In genomic region chr3:52278510-52279069, GRCh38 we compare ENCODE assay signal across 8 cellular contexts. TPM values are rescaled to one million over a fixed set of nuclear protein-coding genes. Genes with fewer than 3 reads are reported as not detected.
DNase-seq lines count a peak whose midpoint lies in the region; ATAC-seq and TF ChIP-seq lines count a peak whose summit lies in the region.

A gene with protein sequence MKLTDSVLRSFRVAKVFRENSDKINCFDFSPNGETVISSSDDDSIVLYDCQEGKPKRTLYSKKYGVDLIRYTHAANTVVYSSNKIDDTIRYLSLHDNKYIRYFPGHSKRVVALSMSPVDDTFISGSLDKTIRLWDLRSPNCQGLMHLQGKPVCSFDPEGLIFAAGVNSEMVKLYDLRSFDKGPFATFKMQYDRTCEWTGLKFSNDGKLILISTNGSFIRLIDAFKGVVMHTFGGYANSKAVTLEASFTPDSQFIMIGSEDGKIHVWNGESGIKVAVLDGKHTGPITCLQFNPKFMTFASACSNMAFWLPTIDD (minus strand): TSS chr3:52278649. CDS start chr3:52278361, 288 bp downstream.

- peaks cover 46% of the 10 kb centered on the region for H3K79me2 ChIP-seq in smooth muscle cell (ENCODE audit: low read depth)

- no peaks in the 10 kb centered on the region for H3K9me3 ChIP-seq in smooth muscle cell (replicated peaks; ENCODE audit: low read depth)

- no peaks in the 10 kb centered on the region for H3K27me3 ChIP-seq in smooth muscle cell (ENCODE audit: low read depth)

- peak within 1 kb of the TSS; percentile 100 for H3K4me2 ChIP-seq in smooth muscle cell

- in situ Hi-C loops in T47D (cut with HindIII; ENCODE audit: low pct_unique_long_range_greater_than_20kb, low sequenced_read_pairs), result no loop called here

- ATAC-seq in GM18868 (IDR thresholded peaks at IDR 0.05; ENCODE audit: unreplicated experiment), result peak; percentile 87
- peak; percentile 72 for ATAC-seq in HG03108 (IDR thresholded peaks at IDR 0.05; ENCODE audit: unreplicated experiment)

- peaks cover 42% of the 10 kb centered on the region for H4K20me1 ChIP-seq in smooth muscle cell (ENCODE audit: low read depth)

- H3K4me3 ChIP-seq in AG04449 (ENCODE audit: low read depth, low read length) (peak within 1 kb of the TSS; percentile 98), smooth muscle cell (peak within 1 kb of the TSS; percentile 75)

- peak within 1 kb of the TSS; percentile 59 for H2AFZ ChIP-seq in smooth muscle cell (ENCODE audit: low read depth)

- peaks cover 18% of the 10 kb centered on the region for H3F3A ChIP-seq in smooth muscle cell (ENCODE audit: low read depth)

- peak within 1 kb of the TSS; percentile 100 for H3K27ac ChIP-seq in VCaP
- H3K27ac ChIP-seq in smooth muscle cell (ENCODE audit: low read depth), result peak within 1 kb of the TSS; percentile 87

- TF ChIP-seq CTCF in AG04449 (IDR thresholded peaks at IDR 0.05; ENCODE audit: insufficient read depth, low read length, missing control alignments) (peak; percentile 73), VCaP (conservative IDR thresholded peaks at IDR 0.05) (peak; percentile 38), smooth muscle cell (IDR thresholded peaks at IDR 0.05; ENCODE audit: borderline replicate concordance, insufficient read depth, poor library complexity, severe bottlenecking) (peak; percentile 42)

- H3K36me3 ChIP-seq in smooth muscle cell (ENCODE audit: low read depth), result no peaks in the 10 kb centered on the region

- peak; percentile 38 for DNase-seq in AG04449 (ENCODE audit: low read depth, low spot score)
- DNase-seq in NCI-H2196 (lab: John Stamatoyannopoulos, UW; ENCODE audit: unreplicated experiment), result peak; percentile 81
- DNase-seq in T47D (ENCODE audit: low read depth in 1 of 2, low spot score in 1 of 2), result peak; percentile 74 to 90
- peak; percentile 98 for DNase-seq in iPS-NIHi11 (ENCODE audit: low spot score)
- peak; percentile 94 for DNase-seq in smooth muscle cell (lab: John Stamatoyannopoulos, UW; ENCODE audit: unreplicated experiment)

- peak within 1 kb of the TSS; percentile 91 for H3K9ac ChIP-seq in smooth muscle cell (ENCODE audit: low read depth)

- POLR2A ChIA-PET in AG04449 (lab: Yijun Ruan, JAX), result interaction anchor here (0.7 to 2.3 kb wide), 6 partner anchors 9 to 38 kb away, joined by 3 to 14 read pairs (median 8); partner anchors contain the start of genes GLYCTK and PPM1M

- WGBS in smooth muscle cell (ENCODE audit: low lambda C conversion rate), result 1% methylated on average over 44 of the region's 58 CpGs

- CTCF ChIA-PET in AG04449 (lab: Yijun Ruan, JAX), result interaction anchor here (1.2 to 27.0 kb wide), 6 partner anchors 10 to 58 kb away, joined by 3 to 498 read pairs (median 14); partner anchors contain the start of gene GLYCTK

- peaks cover 30% of the 10 kb centered on the region for H3K4me1 ChIP-seq in smooth muscle cell (ENCODE audit: low read depth)

RNA-seq across cellular contexts. Expression of the gene that starts here (rescaled TPM):
- total RNA-seq in smooth muscle cell, result 48.3 and 48.6 TPM in 2 replicates
- 26.1 and 28.6 TPM in 2 replicates for polyA plus RNA-seq in smooth muscle cell

Comparison
In these comparisons a context has a peak if more than half of its experiments do, and no peak if none do; other contexts are left out.
1. Peak in every context shown above with its lines: DNase-seq, ATAC-seq, H3K4me3 ChIP-seq and H3K27ac ChIP-seq.
2. DNase-seq: peak in every context shown above with its lines; median percentile 98 in iPS-NIHi11; 94 in smooth muscle cell; 82 in T47D; 81 in NCI-H2196; 38 in AG04449.